ENCODE assay signal across 1 cellular context in the genomic region with DNA sequence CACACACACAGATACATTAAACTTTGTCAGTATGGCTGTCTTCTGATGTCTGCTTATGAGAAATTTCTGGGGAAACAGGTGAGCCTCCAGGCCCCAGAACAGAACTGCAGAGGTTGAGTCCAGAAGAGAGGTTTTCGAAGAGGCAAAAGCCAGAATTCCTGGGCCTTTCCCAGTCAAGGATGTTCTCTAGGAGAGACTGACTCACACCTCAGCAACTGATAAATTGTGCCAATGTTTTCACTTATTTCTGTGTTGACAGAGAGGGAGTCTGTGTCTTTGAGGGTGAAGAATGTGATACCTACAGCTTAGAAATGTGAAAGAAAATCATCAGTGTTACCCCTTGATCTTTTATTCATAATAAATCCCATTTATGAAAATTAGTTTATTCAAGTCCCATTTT.
TF ChIP-seq lines count a peak whose summit lies in the region.

No MANE protein-coding gene starts in this region.

TF ChIP-seq in SK-N-SH treated with all-trans-retinoic acid at 6 μM for 48 hours, 23 proteins besides CTCF, POLR2A, EP300 and RAD21 (continued from another document):
- TF ChIP-seq, protein P1, sequence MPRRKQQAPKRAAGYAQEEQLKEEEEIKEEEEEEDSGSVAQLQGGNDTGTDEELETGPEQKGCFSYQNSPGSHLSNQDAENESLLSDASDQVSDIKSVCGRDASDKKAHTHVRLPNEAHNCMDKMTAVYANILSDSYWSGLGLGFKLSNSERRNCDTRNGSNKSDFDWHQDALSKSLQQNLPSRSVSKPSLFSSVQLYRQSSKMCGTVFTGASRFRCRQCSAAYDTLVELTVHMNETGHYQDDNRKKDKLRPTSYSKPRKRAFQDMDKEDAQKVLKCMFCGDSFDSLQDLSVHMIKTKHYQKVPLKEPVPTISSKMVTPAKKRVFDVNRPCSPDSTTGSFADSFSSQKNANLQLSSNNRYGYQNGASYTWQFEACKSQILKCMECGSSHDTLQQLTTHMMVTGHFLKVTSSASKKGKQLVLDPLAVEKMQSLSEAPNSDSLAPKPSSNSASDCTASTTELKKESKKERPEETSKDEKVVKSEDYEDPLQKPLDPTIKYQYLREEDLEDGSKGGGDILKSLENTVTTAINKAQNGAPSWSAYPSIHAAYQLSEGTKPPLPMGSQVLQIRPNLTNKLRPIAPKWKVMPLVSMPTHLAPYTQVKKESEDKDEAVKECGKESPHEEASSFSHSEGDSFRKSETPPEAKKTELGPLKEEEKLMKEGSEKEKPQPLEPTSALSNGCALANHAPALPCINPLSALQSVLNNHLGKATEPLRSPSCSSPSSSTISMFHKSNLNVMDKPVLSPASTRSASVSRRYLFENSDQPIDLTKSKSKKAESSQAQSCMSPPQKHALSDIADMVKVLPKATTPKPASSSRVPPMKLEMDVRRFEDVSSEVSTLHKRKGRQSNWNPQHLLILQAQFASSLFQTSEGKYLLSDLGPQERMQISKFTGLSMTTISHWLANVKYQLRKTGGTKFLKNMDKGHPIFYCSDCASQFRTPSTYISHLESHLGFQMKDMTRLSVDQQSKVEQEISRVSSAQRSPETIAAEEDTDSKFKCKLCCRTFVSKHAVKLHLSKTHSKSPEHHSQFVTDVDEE (CRISPR knock-in tag; IDR thresholded peaks at IDR 0.05), result no peak
- TF ChIP-seq ZNF70 (CRISPR knock-in tag; IDR thresholded peaks at IDR 0.05) (no peak), ZFP30 (CRISPR knock-in tag; IDR thresholded peaks at IDR 0.05) (no peak), ZC3H10 (CRISPR knock-in tag; IDR thresholded peaks at IDR 0.05) (no peak), TCF4 (CRISPR knock-in tag; IDR thresholded peaks at IDR 0.05; ENCODE audit: borderline replicate concordance) (no peak), OSR1 (CRISPR knock-in tag; IDR thresholded peaks at IDR 0.05) (no peak)
TF ChIP-seq in SK-N-SH treated with all-trans-retinoic acid at 6 μM for 48 hours: peak in this region for 0.
